In the genomic region with DNA sequence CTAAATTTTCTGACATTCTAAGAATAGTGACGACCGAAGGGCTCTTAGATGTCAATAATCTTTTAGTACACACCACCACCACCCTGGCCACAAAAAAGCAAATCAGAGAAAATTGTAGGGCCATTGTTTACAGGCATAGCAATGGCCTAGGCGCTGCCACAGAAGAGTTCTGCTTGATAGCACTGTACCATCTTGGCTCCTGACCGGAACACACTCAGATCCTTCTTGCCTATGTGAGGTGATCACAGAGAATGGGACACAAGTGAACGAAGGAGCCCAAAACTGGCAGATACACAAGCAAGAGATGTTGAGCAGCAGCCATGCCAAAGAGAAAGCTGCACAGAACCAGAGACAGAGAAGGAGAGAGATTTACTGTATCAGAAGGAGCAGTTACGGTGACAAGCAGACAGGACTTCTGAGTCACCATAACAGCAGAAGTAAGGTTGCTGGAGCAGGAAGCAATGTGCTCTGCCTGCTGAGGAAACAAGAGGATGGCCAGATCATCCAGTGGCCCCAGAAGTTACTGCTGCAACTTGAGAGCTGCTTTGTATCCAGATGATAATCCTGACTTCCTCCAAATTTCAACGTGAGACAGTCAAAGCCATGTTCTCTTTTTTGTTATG, we compare ENCODE assay signal across 13 cellular contexts.
A peak's percentile ranks its signal among the peaks of the same experiment; 100 is the strongest.
DNase-seq lines count a peak whose midpoint lies in the region; ATAC-seq, FAIRE-seq and TF ChIP-seq lines count a peak whose summit lies in the region.
"Had no signal": no experiment of that assay in that cellular context is flagged by ENCODE, and none has a peak within 500 bp of the region (broad histone marks: within the 10 kb centered on the region; RNA-seq: fewer than 3 reads in every experiment).

No MANE protein-coding gene starts in this region.

- H2AK5ac ChIP-seq in H1 (ENCODE audit: low read depth, low read length) = no peak overlapping the region

- H3K27ac ChIP-seq in H1 (ENCODE audit: low read depth, low read length) = no peak overlapping the region
- peak overlapping the region; percentile 45 for H3K27ac ChIP-seq in smooth muscle cell (ENCODE audit: low read depth)
- H3K27ac ChIP-seq: VCaP had no signal

- H3K9me3 Mint-ChIP-seq in natural killer cell treated with Interleukin-12 subunit alpha and Interleukin-12 subunit beta and Interleukin-15 and Interleukin-18, amount 100 ng/mL, for 72 hours = peaks cover 13% of the 10 kb centered on the region

- H3K4me1 ChIP-seq in H1 (replicated peaks in 1 of 4; ENCODE audit: control insufficient read depth in 3 of 4, insufficient read depth in 4 of 4, low read length in 3 of 4) (no peaks in the 10 kb centered on the region), smooth muscle cell (ENCODE audit: low read depth) (no peaks in the 10 kb centered on the region)

- FAIRE-seq in H1 (lab: Jason Lieb, UNC) = no peak

- CTCF ChIA-PET in H1 (lab: Charles Lee; ENCODE audit: partially characterized antibody) = interaction anchor here (0.6 kb wide), 1 partner anchor 172 kb away, joined by 3 read pairs; no protein-coding TSS in a partner anchor

- no peak overlapping the region for H4K5ac ChIP-seq in H1 (ENCODE audit: insufficient read length, low read depth, low read length)

- H3K4me3 ChIP-seq in H1 (ENCODE audit: extremely low read depth in 1 of 4, insufficient read depth in 2 of 4, low read depth in 3 of 4, low read length in 4 of 4) (no peak overlapping the region), smooth muscle cell (no peak overlapping the region)

- 95% methylated on average over 7 of the region's 7 CpGs; no CpG with 5 or more reads in 1 of the 2 experiments for WGBS in H1 (ENCODE audit: extremely low coverage in 1 of 2, insufficient coverage in 1 of 2, insufficient read length in 1 of 2, insufficient replicate concordance in 2 of 2, low coverage in 1 of 2, low lambda C conversion rate in 2 of 2, missing lambda C conversion rate in 1 of 2), 2 experiments
- WGBS in smooth muscle cell (ENCODE audit: low lambda C conversion rate) = 58% methylated on average over 7 of the region's 7 CpGs

- H3K4me2 ChIP-seq in H1 (ENCODE audit: insufficient read depth in 1 of 2, low read depth in 2 of 2, low read length in 2 of 2) = no peak overlapping the region
- H3K4me2 ChIP-seq in smooth muscle cell = peak overlapping the region; percentile 34

- no peaks in the 10 kb centered on the region for H3K79me1 ChIP-seq in H1 (ENCODE audit: low read depth, low read length)

- peaks cover 4% of the 10 kb centered on the region for H3F3A ChIP-seq in smooth muscle cell (ENCODE audit: low read depth)

- no peak for TF ChIP-seq POLR2A in H1 (IDR thresholded peaks at IDR 0.05; ENCODE audit: control extremely low read depth in 1 of 2, low read depth in 2 of 2, low read length in 2 of 2)

- H3K23ac ChIP-seq in H1 (ENCODE audit: insufficient read length) = no peak overlapping the region

- H3K36me3 ChIP-seq in H1 (ENCODE audit: control insufficient read depth in 2 of 4, insufficient read depth in 4 of 4, low read length in 3 of 4) (no peaks in the 10 kb centered on the region), smooth muscle cell (ENCODE audit: low read depth) (no peaks in the 10 kb centered on the region)

- peaks cover 4% of the 10 kb centered on the region for H3K36me3 Mint-ChIP-seq in natural killer cell treated with Interleukin-12 subunit alpha and Interleukin-12 subunit beta and Interleukin-15 and Interleukin-18, amount 100 ng/mL, for 72 hours

- no peak overlapping the region for H3K56ac ChIP-seq in H1 (replicated peaks; ENCODE audit: insufficient read length, low read depth, low read length)

- DNase-seq in SIG-M5 treated with dmso at 0.1 percent for 504 hours (lab: John Stamatoyannopoulos, UW; ENCODE audit: unreplicated experiment) = peak; percentile 22
- no peak for DNase-seq in SIG-M5 (lab: John Stamatoyannopoulos, UW)
- DNase-seq in OCI-M1 (lab: John Stamatoyannopoulos, UW) = peak; percentile 85
- no peak for DNase-seq in H1 (ENCODE audit: low read depth in 1 of 2, low spot score in 2 of 2)
- no peak for DNase-seq in smooth muscle cell (lab: John Stamatoyannopoulos, UW; ENCODE audit: unreplicated experiment)
- no peak for DNase-seq in natural killer cell treated with Interleukin-12 subunit alpha and Interleukin-12 subunit beta and Interleukin-15 and Interleukin-18, amount 100 ng/mL, for 72 hours (ENCODE audit: low spot score)
- DNase-seq: activated T-cell treated with anti-CD3 and anti-CD28 coated beads for 4 hours, amygdala, NCI-H1105 treated with DMSO at 0.1 percent for 48 hours, right cardiac atrium had no signal

- no peak overlapping the region for H3K27ac Mint-ChIP-seq in natural killer cell treated with Interleukin-12 subunit alpha and Interleukin-12 subunit beta and Interleukin-15 and Interleukin-18, amount 100 ng/mL, for 72 hours

- TF ChIP-seq RAD21 in H1 (IDR thresholded peaks at IDR 0.05 in 1 of 2, conservative IDR thresholded peaks at IDR 0.05 in 1 of 2; ENCODE audit: low read depth in 2 of 2, low read length in 2 of 2) = no peak

- no peaks in the 10 kb centered on the region for H3K27me3 Mint-ChIP-seq in natural killer cell treated with Interleukin-12 subunit alpha and Interleukin-12 subunit beta and Interleukin-15 and Interleukin-18, amount 100 ng/mL, for 72 hours

- no peak overlapping the region for H2BK5ac ChIP-seq in H1 (ENCODE audit: low read depth, low read length)

- H2BK12ac ChIP-seq in H1 (ENCODE audit: low read depth, low read length) = no peak overlapping the region

- H3K4ac ChIP-seq in H1 (replicated peaks; ENCODE audit: insufficient read length, low read depth, low read length) = no peak overlapping the region

- H3K9ac ChIP-seq in H1 (replicated peaks in 1 of 4; ENCODE audit: extremely low read depth in 1 of 4, low read depth in 3 of 4, low read length in 3 of 4) (no peak overlapping the region), smooth muscle cell (ENCODE audit: low read depth) (no peak overlapping the region)

- H2AFZ ChIP-seq in H1 (ENCODE audit: low read length) = peak overlapping the region; percentile 99
- H2AFZ ChIP-seq in smooth muscle cell (ENCODE audit: low read depth) = peak overlapping the region; percentile 44

- H3K27me3 ChIP-seq in H1 (replicated peaks in 1 of 4; ENCODE audit: control insufficient read depth in 3 of 4, extremely low read depth in 1 of 4, insufficient read depth in 3 of 4, low read length in 3 of 4) (no peaks in the 10 kb centered on the region), smooth muscle cell (ENCODE audit: low read depth) (no peaks in the 10 kb centered on the region)

- no peak overlapping the region for H2BK20ac ChIP-seq in H1 (ENCODE audit: low read length)

- H3K23me2 ChIP-seq in H1 (ENCODE audit: low read depth, low read length) = no peaks in the 10 kb centered on the region

- H3K14ac ChIP-seq in H1 (ENCODE audit: insufficient read length) = no peak overlapping the region

- H3K4me3 Mint-ChIP-seq in natural killer cell treated with Interleukin-12 subunit alpha and Interleukin-12 subunit beta and Interleukin-15 and Interleukin-18, amount 100 ng/mL, for 72 hours = no peak overlapping the region

- ATAC-seq in HG03196 (IDR thresholded peaks at IDR 0.05; ENCODE audit: unreplicated experiment) = no peak
- ATAC-seq in HG02571 (IDR thresholded peaks at IDR 0.05; ENCODE audit: unreplicated experiment) = no peak
- ATAC-seq in natural killer cell treated with Interleukin-12 subunit alpha and Interleukin-12 subunit beta and Interleukin-15 and Interleukin-18, amount 100 ng/mL, for 72 hours = no peak
- ATAC-seq: right cardiac atrium had no signal

- no peaks in the 10 kb centered on the region for H3K4me1 Mint-ChIP-seq in natural killer cell treated with Interleukin-12 subunit alpha and Interleukin-12 subunit beta and Interleukin-15 and Interleukin-18, amount 100 ng/mL, for 72 hours (ENCODE audit: low read depth in 2 of 2)

- H2BK15ac ChIP-seq in H1 (ENCODE audit: low read length) = no peak overlapping the region

- TF ChIP-seq CTCF in H1 (IDR thresholded peaks at IDR 0.05; ENCODE audit: control extremely low read depth in 1 of 3, insufficient read depth in 1 of 3, low read depth in 1 of 3, low read length in 3 of 3) (no peak), smooth muscle cell (IDR thresholded peaks at IDR 0.05; ENCODE audit: borderline replicate concordance, insufficient read depth, poor library complexity, severe bottlenecking) (no peak)

- no peaks in the 10 kb centered on the region for H3K9me3 ChIP-seq in H1 (ENCODE audit: insufficient read depth in 2 of 2, low read depth in 1 of 2, low read length in 1 of 2)
- H3K9me3 ChIP-seq in smooth muscle cell (replicated peaks; ENCODE audit: low read depth) = no peaks in the 10 kb centered on the region

- no peak overlapping the region for H4K91ac ChIP-seq in H1 (replicated peaks; ENCODE audit: insufficient read length, low read length)

- H2BK120ac ChIP-seq in H1 (replicated peaks; ENCODE audit: low read depth, low read length) = no peak overlapping the region

- no peak overlapping the region; the same call in 1 of the 2 replicates for H3K18ac ChIP-seq in H1 (ENCODE audit: extremely low read depth, low read length)

- POLR2A ChIA-PET in H1 (lab: Charles Lee; ENCODE audit: partially characterized antibody) = no interaction called here

- no peak overlapping the region for H4K8ac ChIP-seq in H1 (ENCODE audit: extremely low read depth, insufficient read depth, low read length)

- H3K79me2 ChIP-seq in H1 (ENCODE audit: control insufficient read depth in 1 of 2, insufficient read depth in 2 of 2, low read length in 2 of 2) = no peaks in the 10 kb centered on the region
- no peaks in the 10 kb centered on the region for H3K79me2 ChIP-seq in smooth muscle cell (ENCODE audit: low read depth)

- TF ChIP-seq EP300 in H1 (IDR thresholded peaks at IDR 0.05; ENCODE audit: borderline replicate concordance in 1 of 2, low read depth in 2 of 2, low read length in 2 of 2) = no peak

- no peaks in the 10 kb centered on the region for H4K20me1 ChIP-seq in H1 (replicated peaks in 1 of 2; ENCODE audit: control insufficient read depth in 1 of 2, insufficient read depth in 2 of 2, low read length in 2 of 2)
- H4K20me1 ChIP-seq in smooth muscle cell (ENCODE audit: low read depth) = no peaks in the 10 kb centered on the region

TF ChIP-seq in H1, 55 proteins besides CTCF, POLR2A, EP300 and RAD21:
- TF ChIP-seq SP1 (IDR thresholded peaks at IDR 0.05; ENCODE audit: low read depth, low read length) = no peak

Comparison
In these comparisons a context has a peak if more than half of its experiments do, and no peak if none do; other contexts are left out.
1. DNase-seq: peak in SIG-M5 treated with dmso at 0.1 percent for 504 hours (single experiment) and OCI-M1 (single experiment); none in SIG-M5 (single experiment), H1 (0 of 2), smooth muscle cell (single experiment) and natural killer cell treated with Interleukin-12 subunit alpha and Interleukin-12 subunit beta and Interleukin-15 and Interleukin-18, amount 100 ng/mL, for 72 hours (single experiment).